Comparison of ENCODE assay signal across 11 cellular contexts in genomic region chr2:151774506-151774905, GRCh38. TPM values are rescaled to one million over a fixed set of nuclear protein-coding genes. Genes with fewer than 3 reads are reported as not detected.
DNase-seq lines count a peak whose midpoint lies in the region; ATAC-seq and TF ChIP-seq lines count a peak whose summit lies in the region.
"Had no signal": no experiment of that assay in that cellular context is flagged by ENCODE, and none has a peak within 500 bp of the region (broad histone marks: within the 10 kb centered on the region; RNA-seq: fewer than 3 reads in every experiment).

No MANE protein-coding gene starts in this region.

- no peak overlapping the region for H3K4me2 ChIP-seq in fibroblast of lung (ENCODE audit: extremely low read depth, insufficient read depth, low read length)

- H3K4me1 ChIP-seq in fibroblast of lung (ENCODE audit: control insufficient read depth, extremely low read depth, insufficient read depth, low read length) (peaks cover 12% of the 10 kb centered on the region), gastrocnemius medialis (peaks cover 44 to 47% of the 10 kb centered on the region in 2 donors)

- intact Hi-C loops in gastrocnemius medialis (cut with DNase I; ENCODE audit: low total_unique reads): no loop called here

- TF ChIP-seq CTCF in fibroblast of lung (conservative IDR thresholded peaks at IDR 0.05 in 1 of 2, IDR thresholded peaks at IDR 0.05 in 1 of 2; ENCODE audit: low read depth in 1 of 2, low read length in 2 of 2) (no peak), gastrocnemius medialis (IDR thresholded peaks at IDR 0.05 in 4 of 5, conservative IDR thresholded peaks at IDR 0.05 in 1 of 5) (no peak)

- H3K27me3 ChIP-seq in fibroblast of lung (ENCODE audit: control insufficient read depth, insufficient read depth, low read length): no peaks in the 10 kb centered on the region
- no peaks in the 10 kb centered on the region for H3K27me3 ChIP-seq in gastrocnemius medialis

- no peak overlapping the region for H2AFZ ChIP-seq in fibroblast of lung (ENCODE audit: low read length)

- in situ Hi-C loops in gastrocnemius medialis (cut with MboI; ENCODE audit: low sequenced_read_pairs in 4 of 4): no loop called here

- no peaks in the 10 kb centered on the region for H4K20me1 ChIP-seq in fibroblast of lung (ENCODE audit: control insufficient read depth, extremely low read depth, insufficient read depth, low read length)

- no peak overlapping the region for H3K4me3 ChIP-seq in SK-N-MC
- H3K4me3 ChIP-seq in fibroblast of lung (replicated peaks in 1 of 4; ENCODE audit: control extremely low read depth in 1 of 4, insufficient read depth in 1 of 4, low read depth in 3 of 4, low read length in 4 of 4): no peak overlapping the region
- H3K4me3 ChIP-seq in gastrocnemius medialis: peak overlapping the region in 2 of 4 donors; percentile 0 to 11
- H3K4me3 ChIP-seq: lung had no signal

- no peaks in the 10 kb centered on the region for H3K9me3 ChIP-seq in SK-N-MC (ENCODE audit: low read depth, low read length)
- H3K9me3 ChIP-seq in fibroblast of lung (ENCODE audit: control insufficient read depth, insufficient read depth, low read depth, low read length): no peaks in the 10 kb centered on the region
- no peaks in the 10 kb centered on the region for H3K9me3 ChIP-seq in gastrocnemius medialis

- peak in 1 of 2 donors; percentile 57 for TF ChIP-seq POLR2A in gastrocnemius medialis (IDR thresholded peaks at IDR 0.05)

- no peaks in the 10 kb centered on the region for H3K79me2 ChIP-seq in fibroblast of lung (ENCODE audit: control insufficient read depth, insufficient read depth, low read length)

- H3K9ac ChIP-seq in SK-N-MC (ENCODE audit: insufficient read length) (no peak overlapping the region), fibroblast of lung (ENCODE audit: insufficient read depth, low read length) (no peak overlapping the region)

- H3K27ac ChIP-seq in SK-N-MC (peak overlapping the region; percentile 67; the same call in 1 of the 2 replicates), fibroblast of lung (ENCODE audit: insufficient read depth, low read length) (peak overlapping the region; percentile 41), gastrocnemius medialis (peak overlapping the region; percentile 88 to 92 (median 89))

- ATAC-seq in gastrocnemius medialis (peak; percentile 67 to 72), GM21381 (IDR thresholded peaks at IDR 0.05; ENCODE audit: unreplicated experiment) (no peak), GM21786 (IDR thresholded peaks at IDR 0.05; ENCODE audit: unreplicated experiment) (no peak), HG02973 (IDR thresholded peaks at IDR 0.05; ENCODE audit: unreplicated experiment) (no peak)

- H3K36me3 ChIP-seq in SK-N-MC (ENCODE audit: insufficient read depth, low read length) (peaks cover 25% of the 10 kb centered on the region), fibroblast of lung (ENCODE audit: control insufficient read depth, insufficient read depth, low read length) (no peaks in the 10 kb centered on the region), gastrocnemius medialis (peaks cover 0 to 5% of the 10 kb centered on the region in 2 donors)

- peak; percentile 47 for DNase-seq in EL
- no peak for DNase-seq in SK-N-MC (ENCODE audit: low read depth, low spot score)
- peak; percentile 82 to 85 for DNase-seq in fibroblast of lung (ENCODE audit: low read depth in 2 of 2)
- no peak for DNase-seq in gastrocnemius medialis
- no peak for DNase-seq in NCI-H2171 (lab: John Stamatoyannopoulos, UW)
- DNase-seq: NCI-H748 treated with DMSO at 0.1 percent for 48 hours, T1000 had no signal

RNA-seq across cellular contexts. Expression of gene NEB, which starts 40.2 kb away (rescaled TPM):
- total RNA-seq in fibroblast of lung: 0.17 and 0.26 TPM in 2 replicates
- polyA plus RNA-seq in fibroblast of lung: 0.06 and 0.26 TPM in 2 replicates
- 0.13 TPM in 1 of 2 replicates, not detected in the other for polyA plus RNA-seq in fibroblast of lung (2012)
- polyA minus RNA-seq in fibroblast of lung (ENCODE audit: low replicate concordance): not detected in 2 replicates
- total RNA-seq in gastrocnemius medialis: 1,000 to 10,000 TPM; 6,824 to 7,704 (median 7,108) TPM

RNA-seq across cellular contexts. Expression of gene ARL5A, which starts 53.7 kb away (rescaled TPM):
- total RNA-seq in fibroblast of lung (32.9 and 40.3 TPM in 2 replicates), gastrocnemius medialis (10 to 100 TPM; 45.0 to 81.7 (median 60.6) TPM)
- 25.1 and 29.8 TPM in 2 replicates for polyA plus RNA-seq in fibroblast of lung
- polyA plus RNA-seq in fibroblast of lung (2012): 21.7 and 22.2 TPM in 2 replicates
- polyA minus RNA-seq in fibroblast of lung (ENCODE audit: low replicate concordance): 3.7 and 5.3 TPM in 2 replicates

Comparison
In these comparisons a context has a peak if more than half of its experiments do, and no peak if none do; other contexts are left out.
1. DNase-seq: peak in EL (single experiment) and fibroblast of lung (2 of 2); none in SK-N-MC (single experiment), gastrocnemius medialis (0 of 2) and NCI-H2171 (single experiment).
2. ATAC-seq: peak in gastrocnemius medialis (2 of 2); none in GM21381 (single experiment), GM21786 (single experiment) and HG02973 (single experiment).
3. RNA of gene NEB, which starts 40.2 kb away (total RNA-seq): 6,824 to 7,704 TPM in gastrocnemius medialis; 0.17 to 0.26 TPM in fibroblast of lung; every median in the first group is over 1,000 times any median in the second.
4. Peak in every context shown above with its lines, with median percentiles within 50 percentile points of each other: H3K27ac ChIP-seq.